Comparison of ENCODE assay signal across 6 cellular contexts in the genomic region with DNA sequence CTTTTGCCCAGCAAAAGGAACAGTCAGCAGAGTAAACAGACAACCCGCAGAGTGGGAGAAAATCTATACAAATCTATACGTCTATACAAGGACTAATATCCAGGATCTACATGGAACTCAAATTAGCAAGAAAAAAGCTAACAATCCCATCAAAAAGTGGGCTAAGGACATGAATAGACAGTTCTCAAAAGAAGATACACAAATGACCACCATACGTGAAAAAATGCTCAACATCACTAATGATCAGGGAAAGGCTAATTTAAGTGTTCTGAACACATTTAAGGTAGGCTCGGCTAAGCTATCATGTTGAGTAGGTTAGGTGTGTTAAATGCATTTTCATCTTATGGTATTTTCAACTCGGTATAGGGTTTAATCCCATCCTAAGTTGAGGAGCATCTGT.
"Had no signal": no experiment of that assay in that cellular context is flagged by ENCODE, and none has a peak within 500 bp of the region (broad histone marks: within the 10 kb centered on the region; RNA-seq: fewer than 3 reads in every experiment).

No MANE protein-coding gene starts in this region.

- DNase-seq: IMR-90, KG1 had no signal

- H3K9ac ChIP-seq: KMS-11 had no signal

- H3K27ac ChIP-seq: HL-60, KMS-11 had no signal

- H3K4me2 ChIP-seq: KMS-11 had no signal

- ATAC-seq: HepG2 had no signal

- FAIRE-seq: HepG2, HTR-8/SVneo had no signal
